18 cellular contexts compared by ENCODE assay signal in genomic region chr1:59143824-59144223, GRCh38.
A peak's percentile ranks its signal among the peaks of the same experiment; 100 is the strongest.
DNase-seq lines count a peak whose midpoint lies in the region; ATAC-seq and TF ChIP-seq lines count a peak whose summit lies in the region.
"Had no signal": no experiment of that assay in that cellular context is flagged by ENCODE, and none has a peak within 500 bp of the region (broad histone marks: within the 10 kb centered on the region; RNA-seq: fewer than 3 reads in every experiment).

No MANE protein-coding gene starts in this region.

- no peaks in the 10 kb centered on the region for H3K79me2 ChIP-seq in GM23338 (replicated peaks; ENCODE audit: insufficient read depth)

- in situ Hi-C loops in gastrocnemius medialis (cut with MboI; ENCODE audit: low sequenced_read_pairs in 4 of 4) = loop anchor here in 1 of 4 donors (10.0 kb wide), 1 partner anchor 151 kb away; the partner anchor contains the start of gene FGGY

- H3F3A ChIP-seq in GM23338 (replicated peaks; ENCODE audit: low read depth) = peaks cover 11% of the 10 kb centered on the region; the same call in 1 of the 2 replicates

- H3K27me3 ChIP-seq in GM23338 (ENCODE audit: insufficient read depth) (peaks cover 22% of the 10 kb centered on the region), SJSA1 (replicated peaks) (no peaks in the 10 kb centered on the region), gastrocnemius medialis (no peaks in the 10 kb centered on the region), ovary (no peaks in the 10 kb centered on the region), esophagus squamous epithelium (no peaks in the 10 kb centered on the region)
- H3K27me3 ChIP-seq: foreskin keratinocyte had no signal

- H3K4me1 Mint-ChIP-seq in GM23338 = peaks cover 24% of the 10 kb centered on the region
- peaks cover 38% of the 10 kb centered on the region for H3K4me1 Mint-ChIP-seq in stimulated activated naive CD8-positive, alpha-beta T cell treated with anti-CD3 and anti-CD28 coated beads, Interleukin-15, amount 100 ng/mL, for 72 hours

- no peak for TF ChIP-seq EP300 in ovary (IDR thresholded peaks at IDR 0.05)

- no peak for TF ChIP-seq POLR2A in gastrocnemius medialis (IDR thresholded peaks at IDR 0.05)
- TF ChIP-seq POLR2A in ovary (IDR thresholded peaks at IDR 0.05) = no peak
- TF ChIP-seq POLR2A in esophagus squamous epithelium (IDR thresholded peaks at IDR 0.05) = no peak

- intact Hi-C loops in gastrocnemius medialis (cut with DNase I; ENCODE audit: low total_unique reads) = loop anchor here (5.0 kb wide), 1 partner anchor 543 kb away; no protein-coding TSS in a partner anchor
- intact Hi-C loops in ovary (cut with DNase I) = loop anchor here in 2 of 4 donors (10.0 kb wide), 2 partner anchors 79 to 159 kb away; no protein-coding TSS in a partner anchor
- intact Hi-C loops in esophagus squamous epithelium (cut with DNase I) = no loop called here

- no peak overlapping the region for H2AFZ ChIP-seq in GM23338

- TF ChIP-seq CTCF in GM23338 (conservative IDR thresholded peaks at IDR 0.05; ENCODE audit: low read depth in 2 of 2) (no peak), fibroblast of the aortic adventitia (IDR thresholded peaks at IDR 0.05; ENCODE audit: insufficient read depth, low read length) (no peak), gastrocnemius medialis (IDR thresholded peaks at IDR 0.05 in 4 of 5, conservative IDR thresholded peaks at IDR 0.05 in 1 of 5) (no peak), ovary (IDR thresholded peaks at IDR 0.05) (no peak), esophagus squamous epithelium (IDR thresholded peaks at IDR 0.05) (no peak)

- H3K4me3 ChIP-seq in GM23338 (no peak overlapping the region), SJSA1 (no peak overlapping the region), fibroblast of the aortic adventitia (ENCODE audit: low read depth, low read length) (no peak overlapping the region), gastrocnemius medialis (no peak overlapping the region), ovary (no peak overlapping the region), esophagus squamous epithelium (no peak overlapping the region)
- H3K4me3 ChIP-seq: HAP-1, K562, lung, prostate gland had no signal

- H3K27ac ChIP-seq in GM23338 (ENCODE audit: low read depth) (no peak overlapping the region), SJSA1 (peak overlapping the region; percentile 77), gastrocnemius medialis (peak overlapping the region; percentile 65 to 91 (median 78)), ovary (no peak overlapping the region), esophagus squamous epithelium (no peak overlapping the region)
- H3K27ac ChIP-seq: foreskin keratinocyte, prostate gland had no signal

- ATAC-seq in GM23338 (peak; percentile 8; the same call in 2 of the 3 replicates), gastrocnemius medialis (no peak)
- ATAC-seq in stimulated activated naive CD8-positive, alpha-beta T cell treated with anti-CD3 and anti-CD28 coated beads, Interleukin-15, amount 100 ng/mL, for 72 hours = no peak
- ATAC-seq: K562, T-cell had no signal

- H3K9me3 Mint-ChIP-seq in GM23338 = no peaks in the 10 kb centered on the region
- no peaks in the 10 kb centered on the region for H3K9me3 Mint-ChIP-seq in stimulated activated naive CD8-positive, alpha-beta T cell treated with anti-CD3 and anti-CD28 coated beads, Interleukin-15, amount 100 ng/mL, for 72 hours
- H3K9me3 Mint-ChIP-seq: T-cell had no signal

- H3K4me1 ChIP-seq in GM23338 (ENCODE audit: insufficient read depth) (peaks cover 27% of the 10 kb centered on the region), SJSA1 (replicated peaks) (peaks cover 53% of the 10 kb centered on the region), gastrocnemius medialis (peaks cover 19 to 38% of the 10 kb centered on the region in 2 donors), ovary (ENCODE audit: insufficient read depth) (peaks cover 2% of the 10 kb centered on the region), esophagus squamous epithelium (peaks cover 7 to 43% (median 12%) of the 10 kb centered on the region in 3 donors)
- H3K4me1 ChIP-seq: HAP-1 had no signal

- H3K4me3 Mint-ChIP-seq in GM23338 = no peak overlapping the region; the same call in 2 of the 3 replicates
- H3K4me3 Mint-ChIP-seq in stimulated activated naive CD8-positive, alpha-beta T cell treated with anti-CD3 and anti-CD28 coated beads, Interleukin-15, amount 100 ng/mL, for 72 hours = no peak overlapping the region
- H3K4me3 Mint-ChIP-seq: T-cell had no signal

- H4K20me1 ChIP-seq in GM23338 (replicated peaks; ENCODE audit: insufficient read depth) = no peaks in the 10 kb centered on the region

- H3K9me3 ChIP-seq in SJSA1 (replicated peaks) (no peaks in the 10 kb centered on the region), gastrocnemius medialis (no peaks in the 10 kb centered on the region), ovary (no peaks in the 10 kb centered on the region), esophagus squamous epithelium (no peaks in the 10 kb centered on the region)
- H3K9me3 ChIP-seq: HAP-1, prostate gland had no signal

- WGBS in ovary, 3 donors = 63 to 71% (median 68%) methylated on average over 2 of the region's 2 CpGs
- 62 to 69% methylated on average over 2 of the region's 2 CpGs for WGBS in esophagus squamous epithelium, 2 donors

- H3K36me3 ChIP-seq in GM23338 (ENCODE audit: insufficient read depth) (no peaks in the 10 kb centered on the region), SJSA1 (no peaks in the 10 kb centered on the region), gastrocnemius medialis (no peaks in the 10 kb centered on the region), ovary (no peaks in the 10 kb centered on the region), esophagus squamous epithelium (no peaks in the 10 kb centered on the region)
- H3K36me3 ChIP-seq: HAP-1, prostate gland had no signal

- H3K4me2 ChIP-seq in GM23338 = 0 out of 2 replicates have a peak overlapping the region, but pooled peaks have one; percentile 23

- no peak overlapping the region for H3K27ac Mint-ChIP-seq in GM23338
- peak overlapping the region in 1 of 2 donors; percentile 73 for H3K27ac Mint-ChIP-seq in stimulated activated naive CD8-positive, alpha-beta T cell treated with anti-CD3 and anti-CD28 coated beads, Interleukin-15, amount 100 ng/mL, for 72 hours
- H3K27ac Mint-ChIP-seq: T-cell had no signal

- DNase-seq in GM23338 (ENCODE audit: low spot score) = no peak
- DNase-seq in SJSA1 (ENCODE audit: low read depth in 1 of 2, low spot score in 2 of 2) = no peak
- peak; percentile 78 for DNase-seq in fibroblast of the aortic adventitia (ENCODE audit: low read depth)
- no peak for DNase-seq in gastrocnemius medialis
- DNase-seq in stimulated activated naive CD8-positive, alpha-beta T cell treated with anti-CD3 and anti-CD28 coated beads, Interleukin-15, amount 100 ng/mL, for 72 hours = no peak
- no peak for DNase-seq in SKM-1 (lab: John Stamatoyannopoulos, UW; ENCODE audit: unreplicated experiment)
- DNase-seq in ovary = no peak
- no peak for DNase-seq in esophagus squamous epithelium (lab: John Stamatoyannopoulos, UW)
- DNase-seq: activated effector memory CD4-positive, alpha-beta T cell treated with anti-CD3 and anti-CD28 coated beads, Interleukin-2, amount 50 U/mL, for 16 hours; central memory CD4-positive, alpha-beta T cell; NCI-H2081 treated with DMSO at 0.1 percent for 48 hours; substantia nigra; T-cell had no signal

- no peaks in the 10 kb centered on the region for H3K36me3 Mint-ChIP-seq in GM23338 (ENCODE audit: low read depth)
- H3K36me3 Mint-ChIP-seq: T-cell had no signal

- H3K27me3 Mint-ChIP-seq in GM23338 (ENCODE audit: insufficient read depth, low read depth, poor library complexity) = peaks cover 6% of the 10 kb centered on the region
- H3K27me3 Mint-ChIP-seq in stimulated activated naive CD8-positive, alpha-beta T cell treated with anti-CD3 and anti-CD28 coated beads, Interleukin-15, amount 100 ng/mL, for 72 hours = no peaks in the 10 kb centered on the region

- no peaks in the 10 kb centered on the region; the same call in 1 of the 2 replicates for H3K9me2 ChIP-seq in GM23338 (ENCODE audit: insufficient read depth)

TF ChIP-seq in GM23338, 12 proteins besides CTCF, POLR2A, EP300 and RAD21 (continues in another document):
- TF ChIP-seq EZH2phosphoT487 (IDR thresholded peaks at IDR 0.05; ENCODE audit: unreplicated experiment) (no peak), JUNB (IDR thresholded peaks at IDR 0.05; ENCODE audit: unreplicated experiment) (no peak), ZNF114 (CRISPR knock-in tag; IDR thresholded peaks at IDR 0.05) (no peak)

Comparison
In these comparisons a context has a peak if more than half of its experiments do, and no peak if none do; other contexts are left out.
1. H3K27ac ChIP-seq: peak in SJSA1 (single experiment) and gastrocnemius medialis (4 of 4); none in GM23338 (single experiment), ovary (0 of 2) and esophagus squamous epithelium (0 of 4).